ENCODE assay signal across 15 cellular contexts in the genomic region with DNA sequence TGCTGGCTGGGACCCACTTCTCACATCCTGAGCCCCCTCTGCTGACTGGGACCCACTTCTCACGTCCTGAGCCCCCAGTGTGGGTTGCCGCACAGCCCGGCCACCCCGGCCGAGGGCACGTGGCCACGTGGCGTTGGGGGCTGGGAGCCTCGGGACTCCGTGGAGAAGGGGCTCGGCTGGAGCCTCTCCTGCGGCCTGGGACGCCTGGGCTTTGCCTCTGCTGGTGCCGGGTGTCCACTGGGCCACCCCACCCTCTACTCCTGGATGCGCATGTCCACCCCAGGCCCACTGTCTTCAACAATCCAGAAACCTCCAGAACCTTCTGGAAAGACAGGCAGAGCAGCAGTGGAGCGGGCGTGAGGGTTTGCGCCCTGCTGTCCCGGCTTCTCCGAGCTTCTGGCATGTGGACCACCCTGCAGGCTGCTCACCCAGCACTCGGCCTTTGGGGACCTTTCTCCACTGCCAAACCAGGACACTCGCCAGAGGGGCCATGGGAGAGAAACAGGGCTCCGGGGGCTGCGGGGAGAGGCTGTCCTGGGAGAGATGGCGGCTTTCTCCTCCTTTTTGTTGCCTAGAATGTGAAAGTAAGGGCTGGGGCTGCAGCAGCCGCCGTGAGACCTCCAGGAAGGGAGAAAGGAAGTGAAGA. TPM values are rescaled to one million over a fixed set of nuclear protein-coding genes. Genes with fewer than 3 reads are reported as not detected.
DNase-seq lines count a peak whose midpoint lies in the region; ATAC-seq and TF ChIP-seq lines count a peak whose summit lies in the region.
"Had no signal": no experiment of that assay in that cellular context is flagged by ENCODE, and none has a peak within 500 bp of the region (broad histone marks: within the 10 kb centered on the region; RNA-seq: fewer than 3 reads in every experiment).

No MANE protein-coding gene starts in this region.

- no peaks in the 10 kb centered on the region for H3K36me3 ChIP-seq in Karpas-422 (ENCODE audit: insufficient read depth, low read length)
- no peaks in the 10 kb centered on the region for H3K36me3 ChIP-seq in mucosa of descending colon (ENCODE audit: low read depth)
- no peaks in the 10 kb centered on the region for H3K36me3 ChIP-seq in gastrocnemius medialis
- H3K36me3 ChIP-seq: Peyer's patch had no signal

- H3K27me3 ChIP-seq in Karpas-422 (ENCODE audit: low read length): no peaks in the 10 kb centered on the region
- peaks cover 31 to 44% (median 43%) of the 10 kb centered on the region in 3 donors for H3K27me3 ChIP-seq in gastrocnemius medialis
- H3K27me3 ChIP-seq: Peyer's patch had no signal

- no peaks in the 10 kb centered on the region for H3K36me3 Mint-ChIP-seq in activated naive CD8-positive, alpha-beta T cell treated with anti-CD3 and anti-CD28 coated beads, Interleukin-2, amount 10 ng/mL, durations not matched to agents 7 days and 5 days
- H3K36me3 Mint-ChIP-seq in activated naive CD8-positive, alpha-beta T cell treated with anti-CD3 and anti-CD28 coated beads, Interleukin-2, amount 50 U/mL, for 24 hours (ENCODE audit: low read depth): no peaks in the 10 kb centered on the region
- H3K36me3 Mint-ChIP-seq in T-helper 2 cell treated with Interferon-gamma antibody and Interleukin-4, amounts not matched to agents 5 μg/mL and 100 μg/mL, for 36 hours (ENCODE audit: low read depth): no peaks in the 10 kb centered on the region

- H3K27ac ChIP-seq in Karpas-422 (ENCODE audit: low read length) (no peak overlapping the region), gastrocnemius medialis (no peak overlapping the region)
- H3K27ac ChIP-seq: KMS-11, Peyer's patch had no signal

- H2AFZ ChIP-seq in Karpas-422 (ENCODE audit: low read length): no peak overlapping the region

- peak overlapping the region; percentile 47 for H3K4me3 Mint-ChIP-seq in activated naive CD8-positive, alpha-beta T cell treated with anti-CD3 and anti-CD28 coated beads, Interleukin-2, amount 10 ng/mL, durations not matched to agents 7 days and 5 days
- no peak overlapping the region for H3K4me3 Mint-ChIP-seq in activated naive CD8-positive, alpha-beta T cell treated with anti-CD3 and anti-CD28 coated beads, Interleukin-2, amount 50 U/mL, for 24 hours
- H3K4me3 Mint-ChIP-seq in T-helper 2 cell treated with Interferon-gamma antibody and Interleukin-4, amounts not matched to agents 5 μg/mL and 100 μg/mL, for 36 hours: peak overlapping the region; percentile 18

- no peak for DNase-seq in activated naive CD8-positive, alpha-beta T cell treated with anti-CD3 and anti-CD28 coated beads, Interleukin-2, amount 10 ng/mL, durations not matched to agents 7 days and 5 days
- DNase-seq in activated naive CD8-positive, alpha-beta T cell treated with anti-CD3 and anti-CD28 coated beads, Interleukin-2, amount 50 U/mL, for 24 hours: no peak
- DNase-seq in Karpas-422 (no peak), mucosa of descending colon (peak in 2 of 3 donors; percentile 17 to 34), AG20443 (ENCODE audit: low spot score) (no peak), gastrocnemius medialis (no peak)
- no peak for DNase-seq in T-helper 2 cell treated with Interferon-gamma antibody and Interleukin-4, amounts not matched to agents 5 μg/mL and 100 μg/mL, for 36 hours (ENCODE audit: low spot score)
- DNase-seq: COR-L47, NCI-H1092, NCI-H2227 treated with DMSO at 0.1 percent for 48 hours, NCI-H524, Peyer's patch, SHP77 had no signal

- no peaks in the 10 kb centered on the region for H4K20me1 ChIP-seq in Karpas-422 (ENCODE audit: insufficient read depth, low read depth, low read length)

- H3K4me1 ChIP-seq in Karpas-422 (ENCODE audit: low read length) (peaks cover 53% of the 10 kb centered on the region), mucosa of descending colon (ENCODE audit: low read depth) (no peaks in the 10 kb centered on the region), gastrocnemius medialis (peaks cover 5 to 6% of the 10 kb centered on the region in 2 donors)
- H3K4me1 ChIP-seq: Peyer's patch had no signal

- POLR2A ChIA-PET in activated naive CD8-positive, alpha-beta T cell treated with anti-CD3 and anti-CD28 coated beads, Interleukin-2, amount 10 ng/mL, durations not matched to agents 7 days and 5 days (lab: Charles Lee): interaction anchor here (1.5 kb wide), 1 partner anchor 15 kb away, joined by 4 read pairs; no protein-coding TSS in a partner anchor

- no peak for ATAC-seq in activated naive CD8-positive, alpha-beta T cell treated with anti-CD3 and anti-CD28 coated beads, Interleukin-2, amount 10 ng/mL, durations not matched to agents 7 days and 5 days (ENCODE audit: low read depth)
- no peak for ATAC-seq in activated naive CD8-positive, alpha-beta T cell treated with anti-CD3 and anti-CD28 coated beads, Interleukin-2, amount 50 U/mL, for 24 hours
- ATAC-seq in mucosa of descending colon: no peak
- no peak for ATAC-seq in gastrocnemius medialis
- ATAC-seq in GM18511 (IDR thresholded peaks at IDR 0.05; ENCODE audit: unreplicated experiment): no peak

- TF ChIP-seq CTCF in mucosa of descending colon (IDR thresholded peaks at IDR 0.05) (no peak), gastrocnemius medialis (IDR thresholded peaks at IDR 0.05 in 4 of 5, conservative IDR thresholded peaks at IDR 0.05 in 1 of 5) (no peak)

- H3K4me2 ChIP-seq in Karpas-422 (ENCODE audit: low read depth, low read length, poor library complexity, severe bottlenecking): peak overlapping the region; percentile 60
- H3K4me2 ChIP-seq: KMS-11 had no signal

- no peaks in the 10 kb centered on the region for H3K9me2 ChIP-seq in Karpas-422 (replicated peaks; ENCODE audit: insufficient read depth, low read length)

- H3K9me3 ChIP-seq in Karpas-422 (ENCODE audit: low read length) (no peaks in the 10 kb centered on the region), mucosa of descending colon (no peaks in the 10 kb centered on the region), gastrocnemius medialis (no peaks in the 10 kb centered on the region)
- H3K9me3 ChIP-seq: Peyer's patch had no signal

- peaks cover 23% of the 10 kb centered on the region for H3K4me1 Mint-ChIP-seq in activated naive CD8-positive, alpha-beta T cell treated with anti-CD3 and anti-CD28 coated beads, Interleukin-2, amount 10 ng/mL, durations not matched to agents 7 days and 5 days
- peaks cover 21% of the 10 kb centered on the region for H3K4me1 Mint-ChIP-seq in activated naive CD8-positive, alpha-beta T cell treated with anti-CD3 and anti-CD28 coated beads, Interleukin-2, amount 50 U/mL, for 24 hours
- peaks cover 23% of the 10 kb centered on the region for H3K4me1 Mint-ChIP-seq in T-helper 2 cell treated with Interferon-gamma antibody and Interleukin-4, amounts not matched to agents 5 μg/mL and 100 μg/mL, for 36 hours (ENCODE audit: low read depth)

- peaks cover 6% of the 10 kb centered on the region for H3K27me3 Mint-ChIP-seq in activated naive CD8-positive, alpha-beta T cell treated with anti-CD3 and anti-CD28 coated beads, Interleukin-2, amount 10 ng/mL, durations not matched to agents 7 days and 5 days
- peaks cover 6% of the 10 kb centered on the region for H3K27me3 Mint-ChIP-seq in activated naive CD8-positive, alpha-beta T cell treated with anti-CD3 and anti-CD28 coated beads, Interleukin-2, amount 50 U/mL, for 24 hours
- H3K27me3 Mint-ChIP-seq in T-helper 2 cell treated with Interferon-gamma antibody and Interleukin-4, amounts not matched to agents 5 μg/mL and 100 μg/mL, for 36 hours (ENCODE audit: low read depth): no peaks in the 10 kb centered on the region

- no peak for TF ChIP-seq POLR2A in gastrocnemius medialis (IDR thresholded peaks at IDR 0.05)

- H3K9ac ChIP-seq in Karpas-422 (ENCODE audit: low read length): no peak overlapping the region
- H3K9ac ChIP-seq: KMS-11 had no signal

- in situ Hi-C loops in gastrocnemius medialis (cut with MboI; ENCODE audit: low sequenced_read_pairs in 4 of 4): no loop called here

- peak overlapping the region; percentile 73 for H3K27ac Mint-ChIP-seq in activated naive CD8-positive, alpha-beta T cell treated with anti-CD3 and anti-CD28 coated beads, Interleukin-2, amount 10 ng/mL, durations not matched to agents 7 days and 5 days
- no peak overlapping the region for H3K27ac Mint-ChIP-seq in activated naive CD8-positive, alpha-beta T cell treated with anti-CD3 and anti-CD28 coated beads, Interleukin-2, amount 50 U/mL, for 24 hours
- no peak overlapping the region for H3K27ac Mint-ChIP-seq in T-helper 2 cell treated with Interferon-gamma antibody and Interleukin-4, amounts not matched to agents 5 μg/mL and 100 μg/mL, for 36 hours

- H3K4me3 ChIP-seq in Karpas-422 (ENCODE audit: low read length): no peak overlapping the region
- no peak overlapping the region for H3K4me3 ChIP-seq in mucosa of descending colon
- H3K4me3 ChIP-seq in gastrocnemius medialis: no peak overlapping the region
- H3K4me3 ChIP-seq: Peyer's patch had no signal

- intact Hi-C loops in mucosa of descending colon (cut with DNase I, micrococcal nuclease) (no loop called here), gastrocnemius medialis (cut with DNase I; ENCODE audit: low total_unique reads) (no loop called here)

- H3K9me3 Mint-ChIP-seq in activated naive CD8-positive, alpha-beta T cell treated with anti-CD3 and anti-CD28 coated beads, Interleukin-2, amount 10 ng/mL, durations not matched to agents 7 days and 5 days: no peaks in the 10 kb centered on the region
- no peaks in the 10 kb centered on the region for H3K9me3 Mint-ChIP-seq in activated naive CD8-positive, alpha-beta T cell treated with anti-CD3 and anti-CD28 coated beads, Interleukin-2, amount 50 U/mL, for 24 hours
- no peaks in the 10 kb centered on the region for H3K9me3 Mint-ChIP-seq in T-helper 2 cell treated with Interferon-gamma antibody and Interleukin-4, amounts not matched to agents 5 μg/mL and 100 μg/mL, for 36 hours

- no peaks in the 10 kb centered on the region for H3K79me2 ChIP-seq in Karpas-422 (ENCODE audit: low read length)

RNA-seq across cellular contexts. Expression of a gene that starts 29.9 kb away (rescaled TPM):
- total RNA-seq in activated naive CD8-positive, alpha-beta T cell treated with anti-CD3 and anti-CD28 coated beads, Interleukin-2, amount 10 ng/mL, durations not matched to agents 7 days and 5 days: 10 to 100 TPM; 29.3 to 29.4 TPM
- 10.4 and 20.5 TPM in 2 replicates for total RNA-seq in Karpas-422 (2014; rRNA removed; shearing (Covaris generic); ENCODE audit: low replicate concordance)
- total RNA-seq in mucosa of descending colon (10 to 100 TPM; 12.9 to 17.5 (median 13.3) TPM), gastrocnemius medialis (10 to 100 TPM; 11.1 to 24.0 (median 21.2) TPM)

RNA-seq across cellular contexts. Expression of a gene that starts 30.0 kb away (rescaled TPM):
- 10 to 100 TPM; 31.9 to 33.5 TPM for total RNA-seq in activated naive CD8-positive, alpha-beta T cell treated with anti-CD3 and anti-CD28 coated beads, Interleukin-2, amount 10 ng/mL, durations not matched to agents 7 days and 5 days
- 6.4 and 14.9 TPM in 2 replicates for total RNA-seq in Karpas-422 (2014; rRNA removed; shearing (Covaris generic); ENCODE audit: low replicate concordance)
- total RNA-seq in mucosa of descending colon: 10 to 100 TPM; 14.2 to 18.7 (median 15.6) TPM
- 1 to 10 TPM; 5.8 to 7.8 (median 6.5) TPM for total RNA-seq in gastrocnemius medialis

Comparison
In these comparisons a context has a peak if more than half of its experiments do, and no peak if none do; other contexts are left out.
1. DNase-seq: peak in mucosa of descending colon (2 of 3); none in activated naive CD8-positive, alpha-beta T cell treated with anti-CD3 and anti-CD28 coated beads, Interleukin-2, amount 10 ng/mL, durations not matched to agents 7 days and 5 days (single experiment), activated naive CD8-positive, alpha-beta T cell treated with anti-CD3 and anti-CD28 coated beads, Interleukin-2, amount 50 U/mL, for 24 hours (single experiment), Karpas-422 (single experiment), T-helper 2 cell treated with Interferon-gamma antibody and Interleukin-4, amounts not matched to agents 5 μg/mL and 100 μg/mL, for 36 hours (single experiment), AG20443 (single experiment) and gastrocnemius medialis (0 of 2).